ENCODE assay signal across 4 cellular contexts in the genomic region with DNA sequence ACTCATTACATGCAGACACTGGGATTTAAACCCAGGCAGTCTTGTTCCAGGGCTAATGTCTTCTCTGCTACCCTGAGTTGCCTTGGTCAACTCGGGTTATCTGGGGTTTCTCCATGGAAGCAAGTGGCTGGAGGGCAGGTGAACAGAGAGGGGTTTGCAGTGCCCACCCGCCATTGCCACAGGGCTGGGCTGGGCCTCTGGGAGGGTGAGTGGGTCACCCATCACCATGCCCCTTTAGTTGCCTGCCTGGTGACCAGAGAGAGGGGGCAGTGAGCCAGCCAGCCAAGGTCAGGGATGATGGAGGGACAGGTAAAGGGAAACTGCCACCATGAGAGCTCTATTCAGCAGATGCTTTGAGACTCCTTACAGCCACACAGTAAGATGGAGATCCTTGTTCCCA. TPM values are rescaled to one million over a fixed set of nuclear protein-coding genes. Genes with fewer than 3 reads are reported as not detected.
"Had no signal": no experiment of that assay in that cellular context is flagged by ENCODE, and none has a peak within 500 bp of the region (broad histone marks: within the 10 kb centered on the region; RNA-seq: fewer than 3 reads in every experiment).

No MANE protein-coding gene starts in this region.

- ATAC-seq: GM12878 had no signal

- H3K4me3 ChIP-seq: GM12878 had no signal

- DNase-seq: GDM1, GF-D8 had no signal

RNA-seq across cellular contexts. Expression of a gene that starts 53.2 kb away (rescaled TPM):
- total RNA-seq: G401, GM12878 had no signal
- polyA plus RNA-seq: GM12878 had no signal
